ENCODE assay signal across 13 cellular contexts in the genomic region with DNA sequence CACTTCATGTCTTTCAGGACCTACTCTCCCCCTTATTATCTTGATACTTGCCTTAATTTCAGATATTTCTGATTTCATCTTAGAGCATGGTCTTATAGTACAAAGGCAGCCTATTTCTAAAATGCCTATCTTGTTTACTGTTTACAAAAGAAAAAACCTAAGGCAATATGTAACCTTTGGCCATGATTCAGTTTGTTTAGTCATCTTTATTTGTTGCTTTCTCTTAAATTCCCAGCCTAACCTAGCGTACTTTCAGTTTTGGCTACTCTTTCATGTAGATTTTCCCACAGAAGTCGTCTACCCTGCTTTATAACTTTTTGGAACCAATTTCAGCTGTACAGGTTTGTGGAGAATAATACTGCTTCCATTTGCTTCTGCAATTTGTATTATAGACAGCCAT.
DNase-seq lines count a peak whose midpoint lies in the region; ATAC-seq and TF ChIP-seq lines count a peak whose summit lies in the region.
"Had no signal": no experiment of that assay in that cellular context is flagged by ENCODE, and none has a peak within 500 bp of the region (broad histone marks: within the 10 kb centered on the region; RNA-seq: fewer than 3 reads in every experiment).

No MANE protein-coding gene starts in this region.

- no peak for TF ChIP-seq CTCF in brain (conservative IDR thresholded peaks at IDR 0.05)

- no peak for ATAC-seq in stimulated activated effector memory CD8-positive, alpha-beta T cell treated with anti-CD3 and anti-CD28 coated beads, Interleukin-12 subunit alpha, Interleukin-12 subunit beta, amount 100 ng/mL, for 72 hours

- peaks cover 85% of the 10 kb centered on the region for H3K36me3 Mint-ChIP-seq in brain
- H3K36me3 Mint-ChIP-seq in stimulated activated effector memory CD8-positive, alpha-beta T cell treated with anti-CD3 and anti-CD28 coated beads, Interleukin-12 subunit alpha, Interleukin-12 subunit beta, amount 100 ng/mL, for 72 hours, result peaks cover 39% of the 10 kb centered on the region

- H3K27ac Mint-ChIP-seq in brain, result peak overlapping the region in 4 of 5 experiments; percentile 43 to 84 (median 78)
- H3K27ac Mint-ChIP-seq in stimulated activated effector memory CD8-positive, alpha-beta T cell treated with anti-CD3 and anti-CD28 coated beads, Interleukin-12 subunit alpha, Interleukin-12 subunit beta, amount 100 ng/mL, for 72 hours, result peak overlapping the region; percentile 46

- no peak overlapping the region for H3K4me3 Mint-ChIP-seq in brain
- H3K4me3 Mint-ChIP-seq in stimulated activated effector memory CD8-positive, alpha-beta T cell treated with anti-CD3 and anti-CD28 coated beads, Interleukin-12 subunit alpha, Interleukin-12 subunit beta, amount 100 ng/mL, for 72 hours, result no peak overlapping the region

- H3K9me3 Mint-ChIP-seq in brain, result no peaks in the 10 kb centered on the region
- no peaks in the 10 kb centered on the region for H3K9me3 Mint-ChIP-seq in stimulated activated effector memory CD8-positive, alpha-beta T cell treated with anti-CD3 and anti-CD28 coated beads, Interleukin-12 subunit alpha, Interleukin-12 subunit beta, amount 100 ng/mL, for 72 hours

- DNase-seq in M059J (ENCODE audit: low read depth) (peak; percentile 32), fibroblast of peridontal ligament (ENCODE audit: extremely low read depth) (peak; percentile 32), HPDE6-E6E7 (ENCODE audit: extremely low spot score) (no peak), OCI-M1 (lab: John Stamatoyannopoulos, UW) (no peak), cortex of kidney (lab: John Stamatoyannopoulos, UW) (no peak)
- no peak for DNase-seq in stimulated activated effector memory CD8-positive, alpha-beta T cell treated with anti-CD3 and anti-CD28 coated beads, Interleukin-12 subunit alpha, Interleukin-12 subunit beta, amount 100 ng/mL, for 72 hours (ENCODE audit: low spot score in 2 of 2)
- DNase-seq: DMS 273 treated with DMSO at 0.1 percent for 48 hours, NCI-H1105 treated with DMSO at 0.1 percent for 48 hours, NCI-H187 treated with DMSO at 0.1 percent for 48 hours, NCI-H2171 treated with DMSO at 0.1 percent for 48 hours, NCI-H510A, SJCRH30 had no signal

- H3K27me3 Mint-ChIP-seq in brain, result no peaks in the 10 kb centered on the region

- H3K4me1 Mint-ChIP-seq in brain, result peaks cover 56% of the 10 kb centered on the region
- no peaks in the 10 kb centered on the region for H3K4me1 Mint-ChIP-seq in stimulated activated effector memory CD8-positive, alpha-beta T cell treated with anti-CD3 and anti-CD28 coated beads, Interleukin-12 subunit alpha, Interleukin-12 subunit beta, amount 100 ng/mL, for 72 hours

Comparison
In these comparisons a context has a peak if more than half of its experiments do, and no peak if none do; other contexts are left out.
1. DNase-seq: peak in M059J (single experiment) and fibroblast of peridontal ligament (single experiment); none in stimulated activated effector memory CD8-positive, alpha-beta T cell treated with anti-CD3 and anti-CD28 coated beads, Interleukin-12 subunit alpha, Interleukin-12 subunit beta, amount 100 ng/mL, for 72 hours (0 of 2), HPDE6-E6E7 (single experiment), OCI-M1 (single experiment) and cortex of kidney (single experiment).